25 cellular contexts compared by ENCODE assay signal in genomic region chr13:69603144-69603853, GRCh38.
"Had no signal": no experiment of that assay in that cellular context is flagged by ENCODE, and none has a peak within 500 bp of the region (broad histone marks: within the 10 kb centered on the region; RNA-seq: fewer than 3 reads in every experiment).

No MANE protein-coding gene starts in this region.

- H3K4me3 ChIP-seq: MG63, PC-9, Peyer's patch, SJCRH30 had no signal

- H2AFZ ChIP-seq: PC-9 had no signal

- H3K4me1 ChIP-seq: Peyer's patch, SJCRH30 had no signal

- H3K36me3 ChIP-seq: MG63, Peyer's patch, SJCRH30 had no signal

- H3K9me3 ChIP-seq: MG63, Peyer's patch, SJCRH30 had no signal

- ATAC-seq: HepG2, Right ventricle myocardium inferior, SK-N-SH treated with all-trans-retinoic acid at 6 μM for 48 hours had no signal

- DNase-seq: IMR-90; Karpas-422; KG1; MG63; NCI-H1092; NCI-H1105 treated with DMSO at 0.1 percent for 48 hours; NCI-H1417 treated with DMSO at 0.1 percent for 48 hours; NCI-H146; NCI-H1694 treated with DMSO at 0.1 percent for 48 hours; NCI-H1930; NCI-H2081; NCI-H2107; NCI-H2227 treated with DMSO at 0.1 percent for 48 hours; NCI-H524; NCI-H526 treated with DMSO at 0.1 percent for 48 hours; NCI-H748 treated with DMSO at 0.1 percent for 48 hours; NK-92 treated with Interleukin-12 subunit alpha and Interleukin-12 subunit beta, amount 100 ng/mL, for 24 hours; OCI-M1; PC-9; Peyer's patch; SHP77 treated with DMSO at 0.1 percent for 48 hours; SJCRH30 had no signal

- H3K4me2 ChIP-seq: PC-9 had no signal

- H3K27ac ChIP-seq: PC-9, Peyer's patch, SJCRH30 had no signal

- H3K27me3 ChIP-seq: MG63, Peyer's patch, SJCRH30 had no signal
